13 cellular contexts compared by ENCODE assay signal in the genomic region with DNA sequence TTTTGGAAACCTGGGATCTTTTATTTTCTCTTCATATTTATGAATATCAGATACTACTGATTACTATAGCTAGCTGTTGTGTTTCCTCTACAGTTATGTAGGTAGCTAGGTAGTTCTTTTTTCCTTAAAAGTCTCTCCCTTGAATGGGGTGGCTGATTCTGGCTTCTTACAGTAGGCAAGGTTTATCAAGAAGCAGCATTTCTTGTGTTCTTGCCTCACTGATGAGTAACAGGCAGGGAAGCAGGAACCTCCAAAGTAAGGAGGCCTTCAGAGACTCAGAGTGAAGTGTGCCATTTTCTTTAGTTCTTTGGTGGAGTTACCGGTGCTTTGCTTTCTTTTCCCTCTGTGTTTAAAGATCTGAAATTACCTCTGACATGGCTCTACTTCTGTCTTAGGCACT.
DNase-seq lines count a peak whose midpoint lies in the region; ATAC-seq and TF ChIP-seq lines count a peak whose summit lies in the region.
"Had no signal": no experiment of that assay in that cellular context is flagged by ENCODE, and none has a peak within 500 bp of the region (broad histone marks: within the 10 kb centered on the region; RNA-seq: fewer than 3 reads in every experiment).

No MANE protein-coding gene starts in this region.

- H3K36me3 Mint-ChIP-seq in nephron progenitor cell (ENCODE audit: low read depth): peaks cover 57% of the 10 kb centered on the region

- DNase-seq in AG10803 (ENCODE audit: low read depth) (peak; percentile 46), NB4 (ENCODE audit: low read depth) (peak; percentile 20), epithelial cell of esophagus (ENCODE audit: low read depth) (peak; percentile 57), nephron progenitor cell (no peak), NCI-H82 treated with DMSO at 0.1 percent for 48 hours (lab: John Stamatoyannopoulos, UW; ENCODE audit: unreplicated experiment) (no peak), NCI-H510A (lab: John Stamatoyannopoulos, UW) (no peak)
- no peak for DNase-seq in activated CD4-positive, CD25-positive, alpha-beta regulatory T cell (lab: John Stamatoyannopoulos, UW)
- DNase-seq: activated CD8-positive, alpha-beta memory T cell treated with anti-CD3 and anti-CD28 coated beads, Interleukin-2, amount 50 U/mL, for 4 hours; DND-41; MM.1S; NCI-H446 treated with DMSO at 0.1 percent for 48 hours had no signal

- no peaks in the 10 kb centered on the region for H3K27me3 Mint-ChIP-seq in nephron progenitor cell (ENCODE audit: low read depth, poor library complexity)
- H3K27me3 Mint-ChIP-seq: B cell had no signal

- no peak overlapping the region for H3K4me3 Mint-ChIP-seq in nephron progenitor cell
- H3K4me3 Mint-ChIP-seq: B cell had no signal

- peaks cover 16% of the 10 kb centered on the region for H3K4me1 Mint-ChIP-seq in nephron progenitor cell

- TF ChIP-seq CTCF in AG10803 (conservative IDR thresholded peaks at IDR 0.05; ENCODE audit: low read length) (no peak), NB4 (IDR thresholded peaks at IDR 0.05; ENCODE audit: low read depth, low read length) (no peak), epithelial cell of esophagus (IDR thresholded peaks at IDR 0.05; ENCODE audit: insufficient read depth, low read depth, low read length, missing control alignments) (no peak), nephron progenitor cell (IDR thresholded peaks at IDR 0.05) (no peak)

- no peak overlapping the region for H3K4me3 ChIP-seq in AG10803 (ENCODE audit: low read length)
- no peak overlapping the region for H3K4me3 ChIP-seq in NB4 (ENCODE audit: low read depth, low read length)
- H3K4me3 ChIP-seq in epithelial cell of esophagus (ENCODE audit: low read length): no peak overlapping the region

- peak overlapping the region; percentile 93 for H3K27ac Mint-ChIP-seq in nephron progenitor cell
- H3K27ac Mint-ChIP-seq: B cell had no signal

- ATAC-seq in GM21576 (IDR thresholded peaks at IDR 0.05; ENCODE audit: unreplicated experiment): no peak

- H3K9me3 Mint-ChIP-seq in nephron progenitor cell: no peaks in the 10 kb centered on the region

- no peak for TF ChIP-seq POLR2A in NB4 (IDR thresholded peaks at IDR 0.05; ENCODE audit: extremely low read depth, insufficient read length)

Comparison
In these comparisons a context has a peak if more than half of its experiments do, and no peak if none do; other contexts are left out.
1. DNase-seq: peak in AG10803 (single experiment), NB4 (single experiment) and epithelial cell of esophagus (single experiment); none in nephron progenitor cell (single experiment), activated CD4-positive, CD25-positive, alpha-beta regulatory T cell (0 of 4), NCI-H82 treated with DMSO at 0.1 percent for 48 hours (single experiment) and NCI-H510A (single experiment).